ENCODE assay signal across 1 cellular context in genomic region chr10:21393941-21394340, GRCh38.
TF ChIP-seq lines count a peak whose summit lies in the region.

No MANE protein-coding gene starts in this region.

TF ChIP-seq in H1, 55 proteins besides CTCF, POLR2A, EP300 and RAD21:
- TF ChIP-seq PHF8 (conservative IDR thresholded peaks at IDR 0.05; ENCODE audit: low read depth, low read length) (no peak), TCF12 (IDR thresholded peaks at IDR 0.05; ENCODE audit: low read depth, low read length) (no peak), JUND (IDR thresholded peaks at IDR 0.05; ENCODE audit: low read length) (no peak), CREB1 (IDR thresholded peaks at IDR 0.05) (no peak)
